Comparison of ENCODE assay signal across 16 cellular contexts in the genomic region with DNA sequence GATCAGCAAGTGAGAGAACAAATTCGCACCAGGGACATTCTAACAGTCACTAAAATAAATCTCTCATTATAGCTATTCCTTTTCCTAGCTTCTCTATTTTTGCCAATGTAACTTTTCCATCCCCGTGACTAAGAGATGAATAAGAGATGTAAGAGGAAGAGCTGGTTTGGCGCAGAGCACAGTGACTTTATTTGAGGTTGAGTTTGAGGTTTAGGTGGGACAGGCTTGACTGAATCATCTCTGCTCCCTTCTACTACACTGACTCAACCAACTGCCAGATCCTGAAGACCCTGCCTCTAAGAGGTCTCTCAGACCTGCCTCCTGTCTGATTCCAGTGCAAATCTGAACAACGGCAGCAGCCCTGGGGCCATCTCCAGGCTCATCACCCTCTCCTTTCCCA. TPM values are rescaled to one million over a fixed set of nuclear protein-coding genes. Genes with fewer than 3 reads are reported as not detected.
DNase-seq lines count a peak whose midpoint lies in the region; ATAC-seq, FAIRE-seq and TF ChIP-seq lines count a peak whose summit lies in the region.
"Had no signal": no experiment of that assay in that cellular context is flagged by ENCODE, and none has a peak within 500 bp of the region (broad histone marks: within the 10 kb centered on the region; RNA-seq: fewer than 3 reads in every experiment).

No MANE protein-coding gene starts in this region.

- H3K36me3 ChIP-seq in bronchial epithelial cell (ENCODE audit: control insufficient read depth, insufficient read depth, low read length) = no peaks in the 10 kb centered on the region
- H3K36me3 ChIP-seq: neural progenitor cell, transverse colon had no signal

- H3K27ac Mint-ChIP-seq in stimulated activated effector memory CD8-positive, alpha-beta T cell treated with anti-CD3 and anti-CD28 coated beads, Interleukin-12 subunit alpha, Interleukin-12 subunit beta, amount 100 ng/mL, for 72 hours = no peak overlapping the region

- no peak overlapping the region for H3K4me3 Mint-ChIP-seq in stimulated activated effector memory CD8-positive, alpha-beta T cell treated with anti-CD3 and anti-CD28 coated beads, Interleukin-12 subunit alpha, Interleukin-12 subunit beta, amount 100 ng/mL, for 72 hours
- H3K4me3 Mint-ChIP-seq: neural progenitor cell had no signal

- TF ChIP-seq CTCF in bronchial epithelial cell (IDR thresholded peaks at IDR 0.05; ENCODE audit: insufficient read depth, low read length, severe bottlenecking) = no peak

- H3K4me1 Mint-ChIP-seq in stimulated activated effector memory CD8-positive, alpha-beta T cell treated with anti-CD3 and anti-CD28 coated beads, Interleukin-12 subunit alpha, Interleukin-12 subunit beta, amount 100 ng/mL, for 72 hours = peaks cover 10% of the 10 kb centered on the region
- H3K4me1 Mint-ChIP-seq: neural progenitor cell had no signal

- ATAC-seq in stimulated activated effector memory CD8-positive, alpha-beta T cell treated with anti-CD3 and anti-CD28 coated beads, Interleukin-12 subunit alpha, Interleukin-12 subunit beta, amount 100 ng/mL, for 72 hours = peak; percentile 85
- ATAC-seq in HG03095 (IDR thresholded peaks at IDR 0.05; ENCODE audit: unreplicated experiment) (no peak), HG03565 (IDR thresholded peaks at IDR 0.05; ENCODE audit: unreplicated experiment) (no peak)
- ATAC-seq: A549, GM12878 had no signal

- H3K36me3 Mint-ChIP-seq in stimulated activated effector memory CD8-positive, alpha-beta T cell treated with anti-CD3 and anti-CD28 coated beads, Interleukin-12 subunit alpha, Interleukin-12 subunit beta, amount 100 ng/mL, for 72 hours = no peaks in the 10 kb centered on the region
- H3K36me3 Mint-ChIP-seq: neural progenitor cell had no signal

- DNase-seq in activated CD4-positive, alpha-beta T cell treated with anti-CD3 and anti-CD28 coated beads for 48 hours = peak; percentile 22
- DNase-seq in activated CD4-positive, alpha-beta T cell treated with anti-CD3 and anti-CD28 coated beads for 1 hour = no peak
- DNase-seq in NCI-H226 = peak; percentile 49
- peak; percentile 89 for DNase-seq in bronchial epithelial cell (ENCODE audit: low read depth)
- no peak for DNase-seq in stimulated activated effector memory CD8-positive, alpha-beta T cell treated with anti-CD3 and anti-CD28 coated beads, Interleukin-12 subunit alpha, Interleukin-12 subunit beta, amount 100 ng/mL, for 72 hours (ENCODE audit: low spot score in 2 of 2)
- no peak for DNase-seq in NCI-H1105 treated with DMSO at 0.1 percent for 48 hours (lab: John Stamatoyannopoulos, UW)
- DNase-seq: activated CD8-positive, alpha-beta memory T cell treated with anti-CD3 and anti-CD28 coated beads, Interleukin-2, amount 50 U/mL, for 48 hours; hypothalamus; stimulated activated CD4-positive, alpha-beta T cell treated with anti-CD3 and anti-CD28 coated beads, Interleukin-4, amount 100 ng/mL, for 4 hours; transverse colon had no signal

- peaks cover 3% of the 10 kb centered on the region for H3K9me3 Mint-ChIP-seq in stimulated activated effector memory CD8-positive, alpha-beta T cell treated with anti-CD3 and anti-CD28 coated beads, Interleukin-12 subunit alpha, Interleukin-12 subunit beta, amount 100 ng/mL, for 72 hours

- H3K27me3 ChIP-seq in bronchial epithelial cell (ENCODE audit: control insufficient read depth, insufficient read depth, low read length) = no peaks in the 10 kb centered on the region
- H3K27me3 ChIP-seq: neural progenitor cell, transverse colon had no signal

- no peak overlapping the region for H3K4me3 ChIP-seq in bronchial epithelial cell (ENCODE audit: low read depth, low read length)
- H3K4me3 ChIP-seq: A549, coronary artery, GM12878, neural progenitor cell, transverse colon had no signal

- FAIRE-seq in bronchial epithelial cell (lab: Jason Lieb, UNC) = no peak
- FAIRE-seq: A549, GM12878 had no signal

RNA-seq across cellular contexts. Expression of a gene that starts 28.0 kb away (rescaled TPM):
- total RNA-seq in bronchial epithelial cell = not detected in 2 replicates
- total RNA-seq: GM12878, transverse colon had no signal

RNA-seq across cellular contexts. Expression of a gene that starts 59.6 kb away (rescaled TPM):
- 0.26 and 0.38 TPM in 2 replicates for total RNA-seq in bronchial epithelial cell
- total RNA-seq: GM12878 had no signal

Comparison
In these comparisons a context has a peak if more than half of its experiments do, and no peak if none do; other contexts are left out.
1. DNase-seq: peak in activated CD4-positive, alpha-beta T cell treated with anti-CD3 and anti-CD28 coated beads for 48 hours (single experiment), NCI-H226 (single experiment) and bronchial epithelial cell (single experiment); none in activated CD4-positive, alpha-beta T cell treated with anti-CD3 and anti-CD28 coated beads for 1 hour (single experiment), stimulated activated effector memory CD8-positive, alpha-beta T cell treated with anti-CD3 and anti-CD28 coated beads, Interleukin-12 subunit alpha, Interleukin-12 subunit beta, amount 100 ng/mL, for 72 hours (0 of 2) and NCI-H1105 treated with DMSO at 0.1 percent for 48 hours (single experiment).